ENCODE assay signal across 9 cellular contexts in genomic region chr3:58433400-58434169, GRCh38. TPM values are rescaled to one million over a fixed set of nuclear protein-coding genes. Genes with fewer than 3 reads are reported as not detected.
DNase-seq lines count a peak whose midpoint lies in the region; ATAC-seq, FAIRE-seq and TF ChIP-seq lines count a peak whose summit lies in the region.
"Had no signal": no experiment of that assay in that cellular context is flagged by ENCODE, and none has a peak within 500 bp of the region (broad histone marks: within the 10 kb centered on the region; RNA-seq: fewer than 3 reads in every experiment).

TSS of gene PDHB (minus strand) at chr3:58433832. CDS start at chr3:58433809, 23 bp downstream.

- H3K27ac ChIP-seq in keratinocyte (ENCODE audit: control insufficient read depth, insufficient read depth, low read length), result peak within 1 kb of the TSS; percentile 80

- ATAC-seq in GM19023 (IDR thresholded peaks at IDR 0.05; ENCODE audit: unreplicated experiment) (peak; percentile 96), HG03196 (IDR thresholded peaks at IDR 0.05; ENCODE audit: unreplicated experiment) (peak; percentile 92)
- ATAC-seq in activated CD4-positive, CD25-positive, alpha-beta regulatory T cell treated with anti-CD3 and anti-CD28 coated beads, Interleukin-2, amount 50 U/mL, for 24 hours, result peak; percentile 95
- ATAC-seq in central memory CD8-positive, alpha-beta T cell (replicated peaks; ENCODE audit: extremely low read depth, poor library complexity, severe bottlenecking), result peak; percentile 95

- dilution Hi-C loops in keratinocyte (cut with MboI; ENCODE audit: extremely low pct_ligation_motif_present, low sequenced_read_pairs), result no loop called here

- H3K9ac ChIP-seq in keratinocyte (ENCODE audit: control insufficient read depth, extremely low read depth, insufficient read depth, low read length), result peak within 1 kb of the TSS; percentile 84

- no peaks in the 10 kb centered on the region for H4K20me1 ChIP-seq in keratinocyte (ENCODE audit: control insufficient read depth, extremely low read depth, insufficient read depth, low read length)

- no peaks in the 10 kb centered on the region for H3K27me3 Mint-ChIP-seq in central memory CD8-positive, alpha-beta T cell

- FAIRE-seq in keratinocyte (lab: Jason Lieb, UNC), result no peak
- FAIRE-seq: TTC549 had no signal

- peak within 1 kb of the TSS; percentile 90 for H3K4me3 Mint-ChIP-seq in central memory CD8-positive, alpha-beta T cell

- H3K36me3 Mint-ChIP-seq in central memory CD8-positive, alpha-beta T cell (ENCODE audit: insufficient read depth), result peaks cover 38% of the 10 kb centered on the region

- peaks cover under 1 to 14% of the 10 kb centered on the region in 2 experiments for H3K36me3 ChIP-seq in keratinocyte (ENCODE audit: control insufficient read depth in 2 of 2, extremely low read depth in 1 of 2, insufficient read depth in 2 of 2, low read length in 2 of 2)

- peak within 1 kb of the TSS; percentile 91 for H3K4me2 ChIP-seq in keratinocyte (ENCODE audit: control insufficient read depth, extremely low read depth, insufficient read depth, low read depth, low read length)

- no peaks in the 10 kb centered on the region for H3K27me3 ChIP-seq in keratinocyte (ENCODE audit: control insufficient read depth, extremely low read depth, insufficient read depth, low read length)

- DNase-seq in AG09319 (ENCODE audit: extremely low read depth, low read depth), result peak; percentile 65
- peak; percentile 23 for DNase-seq in NCI-H446 treated with DMSO at 0.1 percent for 48 hours (lab: John Stamatoyannopoulos, UW)
- DNase-seq in central memory CD8-positive, alpha-beta T cell (ENCODE audit: low spot score in 2 of 2), result peak; percentile 78 to 79
- peak; percentile 35 for DNase-seq in keratinocyte (ENCODE audit: low read depth, low spot score)
- peak; percentile 76 to 86 (median 80) for DNase-seq in stimulated activated CD4-positive, alpha-beta T cell treated with anti-CD3 and anti-CD28 coated beads, Interleukin-12 subunit alpha, Interleukin-12 subunit beta, amount 100 ng/mL, for 48 hours (ENCODE audit: low read depth in 2 of 3, low spot score in 1 of 3)

- H3K27ac Mint-ChIP-seq in central memory CD8-positive, alpha-beta T cell (ENCODE audit: low read depth), result peak within 1 kb of the TSS; percentile 87

- H3K4me3 ChIP-seq in keratinocyte (ENCODE audit: control insufficient read depth in 2 of 3, extremely low read depth in 1 of 3, insufficient read depth in 2 of 3, low read depth in 1 of 3, low read length in 3 of 3), result peak within 1 kb of the TSS; percentile 76 to 89 (median 85)

- no peaks in the 10 kb centered on the region for H3K9me3 ChIP-seq in keratinocyte (ENCODE audit: control insufficient read depth, low read depth, low read length)

- H3K79me2 ChIP-seq in keratinocyte (ENCODE audit: control insufficient read depth, insufficient read depth, low read length), result peaks cover 7% of the 10 kb centered on the region

- H3K9me3 Mint-ChIP-seq in central memory CD8-positive, alpha-beta T cell, result no peaks in the 10 kb centered on the region

- TF ChIP-seq CTCF in AG09319 (IDR thresholded peaks at IDR 0.05; ENCODE audit: low read depth, low read length) (no peak), keratinocyte (optimal IDR thresholded peaks at IDR 0.05 in 1 of 3, IDR thresholded peaks at IDR 0.05 in 1 of 3, conservative IDR thresholded peaks at IDR 0.05 in 1 of 3; ENCODE audit: extremely low read depth in 1 of 3, insufficient read depth in 2 of 3, low read length in 3 of 3) (peak in 1 of 3 experiments; percentile 16)

- H3K9me1 ChIP-seq in keratinocyte (ENCODE audit: control insufficient read depth, extremely low read depth, insufficient read depth, low read length), result no peaks in the 10 kb centered on the region

- peaks cover 13% of the 10 kb centered on the region for H3K4me1 ChIP-seq in keratinocyte (ENCODE audit: control insufficient read depth, extremely low read depth, insufficient read depth, low read length)

- H3K4me1 Mint-ChIP-seq in central memory CD8-positive, alpha-beta T cell, result peaks cover 27% of the 10 kb centered on the region

- peak within 1 kb of the TSS; percentile 97 for H2AFZ ChIP-seq in keratinocyte (ENCODE audit: control insufficient read depth, low read length)

RNA-seq across cellular contexts. Expression of gene PDHB, which starts in this region (rescaled TPM):
- polyA plus RNA-seq in keratinocyte, result 50.3 to 78.9 TPM (median 77.4 TPM) in 3 replicates
- 27.2 TPM for polyA plus RNA-seq in keratinocyte (2011; ENCODE audit: low read depth)
- polyA plus RNA-seq in keratinocyte (2011; cell fraction: cytosol; rRNA removed), result 45.3 and 68.9 TPM in 2 replicates
- polyA plus RNA-seq in keratinocyte (2011; cell fraction: nucleus; rRNA removed), result 41.1 and 58.2 TPM in 2 replicates
- 38.2 and 59.5 TPM in 2 replicates for polyA plus RNA-seq in keratinocyte (2012; ENCODE audit: low replicate concordance)
- polyA minus RNA-seq in keratinocyte, result 21.0 to 26.9 TPM (median 26.3 TPM) in 3 replicates
- polyA minus RNA-seq in keratinocyte (2011; cell fraction: cytosol; rRNA and poly(A)+ RNA removed), result 22.4 TPM
- polyA minus RNA-seq in keratinocyte (2011; cell fraction: nucleus; rRNA and poly(A)+ RNA removed), result 8.4 and 12.6 TPM in 2 replicates

Comparison
In these comparisons a context has a peak if more than half of its experiments do, and no peak if none do; other contexts are left out.
1. Peak in every context shown above with its lines: DNase-seq, ATAC-seq, H3K4me3 ChIP-seq and H3K27ac ChIP-seq.
2. DNase-seq: peak in every context shown above with its lines; median percentile 80 in stimulated activated CD4-positive, alpha-beta T cell treated with anti-CD3 and anti-CD28 coated beads, Interleukin-12 subunit alpha, Interleukin-12 subunit beta, amount 100 ng/mL, for 48 hours; 78 in central memory CD8-positive, alpha-beta T cell; 65 in AG09319; 35 in keratinocyte; 23 in NCI-H446 treated with DMSO at 0.1 percent for 48 hours.